In the genomic region with DNA sequence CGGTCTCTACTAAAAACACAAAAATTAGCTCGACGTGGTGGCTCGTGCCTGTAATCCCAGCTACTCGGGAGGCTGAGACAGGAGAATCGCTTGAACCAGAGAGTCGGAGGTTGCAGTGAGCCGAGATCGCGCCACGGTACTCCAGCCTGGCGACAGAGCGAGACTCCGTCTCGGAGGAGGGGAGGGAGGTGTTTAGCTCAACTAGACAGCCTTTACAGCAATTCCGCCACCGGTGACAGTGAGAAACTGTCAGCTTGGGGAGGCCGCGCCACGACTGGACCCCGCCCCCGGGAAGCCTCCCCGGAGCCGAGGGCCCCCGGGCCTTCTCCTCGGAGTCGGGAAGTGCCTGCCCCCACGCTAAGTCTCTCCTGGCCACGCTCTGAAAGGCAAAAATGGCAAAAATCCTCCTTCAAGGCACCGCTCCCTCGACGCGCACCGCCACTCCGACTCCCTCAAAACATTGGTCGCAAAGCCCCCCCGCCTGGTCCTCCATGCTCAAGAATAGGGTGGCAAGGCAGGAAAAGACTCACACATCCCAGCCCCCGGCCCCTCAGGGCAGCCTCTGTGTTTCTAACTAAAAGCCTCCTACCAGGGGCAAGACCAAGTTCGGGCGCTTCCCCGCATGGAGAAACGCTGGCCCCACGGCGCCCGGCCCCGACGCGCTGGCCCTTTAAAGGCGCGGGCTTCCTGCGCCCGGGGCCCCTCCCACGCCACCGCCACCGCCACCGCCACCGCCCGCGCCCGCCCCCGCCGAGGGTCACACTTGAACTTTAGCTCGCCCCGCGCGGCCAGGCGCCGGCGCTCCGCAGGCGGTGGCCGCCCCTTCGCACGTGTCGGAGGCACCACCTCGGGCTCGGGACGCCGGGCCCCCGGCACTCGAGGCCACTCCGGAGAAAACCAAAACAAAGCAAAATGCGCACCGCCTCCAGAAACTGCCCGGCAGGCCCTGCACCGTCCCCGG, we compare ENCODE assay signal across 1 cellular context.
TF ChIP-seq lines count a peak whose summit lies in the region.

No MANE protein-coding gene starts in this region.

TF ChIP-seq in GM12878, 131 proteins besides CTCF, POLR2A, EP300 and RAD21 (continued from another document):
- TF ChIP-seq, protein P1, sequence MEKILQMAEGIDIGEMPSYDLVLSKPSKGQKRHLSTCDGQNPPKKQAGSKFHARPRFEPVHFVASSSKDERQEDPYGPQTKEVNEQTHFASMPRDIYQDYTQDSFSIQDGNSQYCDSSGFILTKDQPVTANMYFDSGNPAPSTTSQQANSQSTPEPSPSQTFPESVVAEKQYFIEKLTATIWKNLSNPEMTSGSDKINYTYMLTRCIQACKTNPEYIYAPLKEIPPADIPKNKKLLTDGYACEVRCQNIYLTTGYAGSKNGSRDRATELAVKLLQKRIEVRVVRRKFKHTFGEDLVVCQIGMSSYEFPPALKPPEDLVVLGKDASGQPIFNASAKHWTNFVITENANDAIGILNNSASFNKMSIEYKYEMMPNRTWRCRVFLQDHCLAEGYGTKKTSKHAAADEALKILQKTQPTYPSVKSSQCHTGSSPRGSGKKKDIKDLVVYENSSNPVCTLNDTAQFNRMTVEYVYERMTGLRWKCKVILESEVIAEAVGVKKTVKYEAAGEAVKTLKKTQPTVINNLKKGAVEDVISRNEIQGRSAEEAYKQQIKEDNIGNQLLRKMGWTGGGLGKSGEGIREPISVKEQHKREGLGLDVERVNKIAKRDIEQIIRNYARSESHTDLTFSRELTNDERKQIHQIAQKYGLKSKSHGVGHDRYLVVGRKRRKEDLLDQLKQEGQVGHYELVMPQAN (conservative IDR thresholded peaks at IDR 0.05) = peak; percentile 59; the same call in 1 of the 2 replicates
- TF ChIP-seq MYC (IDR thresholded peaks at IDR 0.05; ENCODE audit: insufficient read depth, insufficient read length, insufficient replicate concordance, low read length, severe bottlenecking) (peak; percentile 19), MXI1 (IDR thresholded peaks at IDR 0.05; ENCODE audit: low read depth, low read length) (peak; percentile 67; the same call in 1 of the 2 replicates), NR2F1 (conservative IDR thresholded peaks at IDR 0.05) (peak; percentile 73), NBN (IDR thresholded peaks at IDR 0.05) (0 out of 2 replicates have a peak, but pooled peaks have one; percentile 60), EGR1 (IDR thresholded peaks at IDR 0.05; ENCODE audit: borderline replicate concordance in 1 of 2, low read depth in 2 of 2, low read length in 2 of 2) (peak in 1 of 2 experiments; percentile 91; a peak in 2 of 3 replicates), BHLHE40 (IDR thresholded peaks at IDR 0.05; ENCODE audit: borderline replicate concordance in 1 of 2, low read depth in 2 of 2, low read length in 1 of 2) (peak; percentile 85 to 94), RELB (IDR thresholded peaks at IDR 0.05; ENCODE audit: low read depth) (no peak), TBL1XR1 (IDR thresholded peaks at IDR 0.05; ENCODE audit: low read depth, low read length) (0 out of 2 replicates have a peak, but pooled peaks have one; percentile 15), RFX5 (IDR thresholded peaks at IDR 0.05; ENCODE audit: low read depth, low read length) (no peak), SMAD5 (IDR thresholded peaks at IDR 0.05; ENCODE audit: low read depth) (no peak), RUNX3 (IDR thresholded peaks at IDR 0.05; ENCODE audit: low read length) (peak; percentile 10; the same call in 1 of the 2 replicates), POLR2AphosphoS5 (IDR thresholded peaks at IDR 0.05; ENCODE audit: low read length) (peak; percentile 73; the same call in 1 of the 2 replicates), MAX (IDR thresholded peaks at IDR 0.05; ENCODE audit: low read depth, low read length) (no peak; the same call in 1 of the 2 replicates), ZBED1 (IDR thresholded peaks at IDR 0.05; ENCODE audit: borderline replicate concordance) (no peak), IKZF1 (conservative IDR thresholded peaks at IDR 0.05) (peak; percentile 20; the same call in 1 of the 2 replicates), TAF1 (IDR thresholded peaks at IDR 0.05; ENCODE audit: borderline replicate concordance, low read depth, low read length) (peak; percentile 66; the same call in 1 of the 2 replicates), LARP7 (IDR thresholded peaks at IDR 0.05) (0 out of 2 replicates have a peak, but pooled peaks have one; percentile 32), ZNF687 (IDR thresholded peaks at IDR 0.05) (peak; percentile 70; the same call in 1 of the 2 replicates), MTA2 (IDR thresholded peaks at IDR 0.05; ENCODE audit: low read depth) (peak; percentile 34; the same call in 1 of the 2 replicates), POU2F2 (IDR thresholded peaks at IDR 0.05; ENCODE audit: borderline replicate concordance, low read depth, low read length) (peak; percentile 23; the same call in 1 of the 3 replicates), GATAD2B (conservative IDR thresholded peaks at IDR 0.05; ENCODE audit: low read depth) (peak; percentile 30; the same call in 1 of the 2 replicates), SRF (IDR thresholded peaks at IDR 0.05; ENCODE audit: low read depth in 2 of 2, low read length in 2 of 2) (peak; percentile 83 to 84), PML (IDR thresholded peaks at IDR 0.05; ENCODE audit: low read length) (0 out of 2 replicates have a peak, but pooled peaks have one; percentile 30), HDGF (IDR thresholded peaks at IDR 0.05) (peak; percentile 86)
- TF ChIP-seq, protein P2, sequence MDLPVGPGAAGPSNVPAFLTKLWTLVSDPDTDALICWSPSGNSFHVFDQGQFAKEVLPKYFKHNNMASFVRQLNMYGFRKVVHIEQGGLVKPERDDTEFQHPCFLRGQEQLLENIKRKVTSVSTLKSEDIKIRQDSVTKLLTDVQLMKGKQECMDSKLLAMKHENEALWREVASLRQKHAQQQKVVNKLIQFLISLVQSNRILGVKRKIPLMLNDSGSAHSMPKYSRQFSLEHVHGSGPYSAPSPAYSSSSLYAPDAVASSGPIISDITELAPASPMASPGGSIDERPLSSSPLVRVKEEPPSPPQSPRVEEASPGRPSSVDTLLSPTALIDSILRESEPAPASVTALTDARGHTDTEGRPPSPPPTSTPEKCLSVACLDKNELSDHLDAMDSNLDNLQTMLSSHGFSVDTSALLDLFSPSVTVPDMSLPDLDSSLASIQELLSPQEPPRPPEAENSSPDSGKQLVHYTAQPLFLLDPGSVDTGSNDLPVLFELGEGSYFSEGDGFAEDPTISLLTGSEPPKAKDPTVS (IDR thresholded peaks at IDR 0.05; ENCODE audit: low read depth, low read length) = no peak
- TF ChIP-seq, protein P3, sequence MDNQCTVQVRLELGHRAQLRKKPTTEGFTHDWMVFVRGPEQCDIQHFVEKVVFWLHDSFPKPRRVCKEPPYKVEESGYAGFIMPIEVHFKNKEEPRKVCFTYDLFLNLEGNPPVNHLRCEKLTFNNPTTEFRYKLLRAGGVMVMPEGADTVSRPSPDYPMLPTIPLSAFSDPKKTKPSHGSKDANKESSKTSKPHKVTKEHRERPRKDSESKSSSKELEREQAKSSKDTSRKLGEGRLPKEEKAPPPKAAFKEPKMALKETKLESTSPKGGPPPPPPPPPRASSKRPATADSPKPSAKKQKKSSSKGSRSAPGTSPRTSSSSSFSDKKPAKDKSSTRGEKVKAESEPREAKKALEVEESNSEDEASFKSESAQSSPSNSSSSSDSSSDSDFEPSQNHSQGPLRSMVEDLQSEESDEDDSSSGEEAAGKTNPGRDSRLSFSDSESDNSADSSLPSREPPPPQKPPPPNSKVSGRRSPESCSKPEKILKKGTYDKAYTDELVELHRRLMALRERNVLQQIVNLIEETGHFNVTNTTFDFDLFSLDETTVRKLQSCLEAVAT (IDR thresholded peaks at IDR 0.05) = peak; percentile 78; the same call in 1 of the 2 replicates
